In genomic region chr1:1403543-1404112, GRCh38 we compare ENCODE assay signal across 17 cellular contexts. TPM values are rescaled to one million over a fixed set of nuclear protein-coding genes. Genes with fewer than 3 reads are reported as not detected.
A peak's percentile ranks its signal among the peaks of the same experiment; 100 is the strongest.
DNase-seq lines count a peak whose midpoint lies in the region; ATAC-seq and TF ChIP-seq lines count a peak whose summit lies in the region.
"Had no signal": no experiment of that assay in that cellular context is flagged by ENCODE, and none has a peak within 500 bp of the region (broad histone marks: within the 10 kb centered on the region; RNA-seq: fewer than 3 reads in every experiment).

No MANE protein-coding gene starts in this region.

- ATAC-seq in GM18858 (IDR thresholded peaks at IDR 0.05; ENCODE audit: unreplicated experiment) (no peak), GM21825 (IDR thresholded peaks at IDR 0.05; ENCODE audit: unreplicated experiment) (no peak)

- H3K27me3 Mint-ChIP-seq in activated naive CD4-positive, alpha-beta T cell treated with anti-CD3 and anti-CD28 coated beads, Interleukin-2, amount 50 U/mL, for 24 hours, result no peaks in the 10 kb centered on the region
- H3K27me3 Mint-ChIP-seq in chondrocyte (ENCODE audit: low read depth) (no peaks in the 10 kb centered on the region), osteocyte (ENCODE audit: unreplicated experiment) (no peaks in the 10 kb centered on the region)

- no peaks in the 10 kb centered on the region for H3K9me3 Mint-ChIP-seq in activated naive CD4-positive, alpha-beta T cell treated with anti-CD3 and anti-CD28 coated beads, Interleukin-2, amount 50 U/mL, for 24 hours
- no peaks in the 10 kb centered on the region for H3K9me3 Mint-ChIP-seq in chondrocyte (ENCODE audit: low read depth)
- no peaks in the 10 kb centered on the region for H3K9me3 Mint-ChIP-seq in osteocyte (ENCODE audit: unreplicated experiment)

- no peak for TF ChIP-seq CTCF in chondrocyte (IDR thresholded peaks at IDR 0.05)
- no peak for TF ChIP-seq CTCF in osteocyte (IDR thresholded peaks at IDR 0.05)
- TF ChIP-seq CTCF in GM20000 (IDR thresholded peaks at IDR 0.05; ENCODE audit: extremely low read depth, missing control alignments), result no peak

- peak overlapping the region; percentile 39 for H3K4me3 Mint-ChIP-seq in activated naive CD4-positive, alpha-beta T cell treated with anti-CD3 and anti-CD28 coated beads, Interleukin-2, amount 50 U/mL, for 24 hours
- no peak overlapping the region for H3K4me3 Mint-ChIP-seq in chondrocyte (ENCODE audit: unreplicated experiment)
- H3K4me3 Mint-ChIP-seq in osteocyte (ENCODE audit: unreplicated experiment), result no peak overlapping the region

- H3K4me1 Mint-ChIP-seq in activated naive CD4-positive, alpha-beta T cell treated with anti-CD3 and anti-CD28 coated beads, Interleukin-2, amount 50 U/mL, for 24 hours, result peaks cover 40% of the 10 kb centered on the region
- H3K4me1 Mint-ChIP-seq in chondrocyte (ENCODE audit: low read depth), result peaks cover 51% of the 10 kb centered on the region
- peaks cover 37% of the 10 kb centered on the region for H3K4me1 Mint-ChIP-seq in osteocyte (ENCODE audit: unreplicated experiment)

- peaks cover 17% of the 10 kb centered on the region for H3K36me3 Mint-ChIP-seq in activated naive CD4-positive, alpha-beta T cell treated with anti-CD3 and anti-CD28 coated beads, Interleukin-2, amount 50 U/mL, for 24 hours
- peaks cover 18% of the 10 kb centered on the region for H3K36me3 Mint-ChIP-seq in chondrocyte (ENCODE audit: low read depth)
- peaks cover 26% of the 10 kb centered on the region for H3K36me3 Mint-ChIP-seq in osteocyte (ENCODE audit: unreplicated experiment)

- DNase-seq in activated naive CD4-positive, alpha-beta T cell treated with Interleukin-2 at 50 U/mL for 16 hours, result no peak
- DNase-seq in chondrocyte (ENCODE audit: low spot score) (no peak), osteocyte (ENCODE audit: extremely low spot score, unreplicated experiment) (no peak), GM20000 (ENCODE audit: low spot score) (no peak)
- DNase-seq: AML-193; DND-41; effector CD8-positive, alpha-beta T cell; NCI-H146; NCI-H526 treated with DMSO at 0.1 percent for 48 hours; stimulated activated CD4-positive, alpha-beta T cell treated with anti-CD3 and anti-CD28 coated beads, Interleukin-4, amount 100 ng/mL, for 4 hours; stimulated activated naive CD4-positive, alpha-beta T cell treated with Interleukin-2 at 50 U/mL for 16 hours; T-helper 9 cell had no signal

- peak overlapping the region; percentile 87 for H3K27ac Mint-ChIP-seq in activated naive CD4-positive, alpha-beta T cell treated with anti-CD3 and anti-CD28 coated beads, Interleukin-2, amount 50 U/mL, for 24 hours
- H3K27ac Mint-ChIP-seq in chondrocyte (ENCODE audit: unreplicated experiment), result peak overlapping the region; percentile 70
- H3K27ac Mint-ChIP-seq in osteocyte (ENCODE audit: unreplicated experiment), result peak overlapping the region; percentile 55

- 0 out of 2 replicates have a peak, but pooled peaks have one; percentile 4 for TF ChIP-seq POLR2A in Raji (IDR thresholded peaks at IDR 0.05; ENCODE audit: insufficient read depth, low read depth, low read length)

RNA-seq across cellular contexts. Expression of gene MRPL20, which starts 3.5 kb away (rescaled TPM):
- total RNA-seq in chondrocyte, result 69.2 to 95.3 TPM (median 75.7 TPM) in 3 replicates
- 82.1 and 86.9 TPM in 2 replicates for total RNA-seq in osteocyte

RNA-seq across cellular contexts. Expression of gene CCNL2, which starts 4.5 kb away (rescaled TPM):
- 153 to 176 TPM (median 161 TPM) in 3 replicates for total RNA-seq in chondrocyte
- total RNA-seq in osteocyte, result 262 and 272 TPM in 2 replicates

RNA-seq across cellular contexts. Expression of gene ANKRD65, which starts 17.4 kb away (rescaled TPM):
- total RNA-seq in chondrocyte (not detected in 3 replicates), osteocyte (0.21 and 0.24 TPM in 2 replicates)
- total RNA-seq: RPMI7951 had no signal

RNA-seq across cellular contexts. Expression of gene AURKAIP1, which starts 28.6 kb away (rescaled TPM):
- 86.8 to 128 TPM (median 89.0 TPM) in 3 replicates for total RNA-seq in chondrocyte
- total RNA-seq in osteocyte, result 116 and 120 TPM in 2 replicates

RNA-seq across cellular contexts. Expression of gene VWA1, which starts 31.9 kb away (rescaled TPM):
- total RNA-seq in chondrocyte, result 12.5 to 27.2 TPM (median 24.3 TPM) in 3 replicates
- 15.6 and 17.5 TPM in 2 replicates for total RNA-seq in osteocyte
